Comparison of ENCODE assay signal across 8 cellular contexts in the genomic region with DNA sequence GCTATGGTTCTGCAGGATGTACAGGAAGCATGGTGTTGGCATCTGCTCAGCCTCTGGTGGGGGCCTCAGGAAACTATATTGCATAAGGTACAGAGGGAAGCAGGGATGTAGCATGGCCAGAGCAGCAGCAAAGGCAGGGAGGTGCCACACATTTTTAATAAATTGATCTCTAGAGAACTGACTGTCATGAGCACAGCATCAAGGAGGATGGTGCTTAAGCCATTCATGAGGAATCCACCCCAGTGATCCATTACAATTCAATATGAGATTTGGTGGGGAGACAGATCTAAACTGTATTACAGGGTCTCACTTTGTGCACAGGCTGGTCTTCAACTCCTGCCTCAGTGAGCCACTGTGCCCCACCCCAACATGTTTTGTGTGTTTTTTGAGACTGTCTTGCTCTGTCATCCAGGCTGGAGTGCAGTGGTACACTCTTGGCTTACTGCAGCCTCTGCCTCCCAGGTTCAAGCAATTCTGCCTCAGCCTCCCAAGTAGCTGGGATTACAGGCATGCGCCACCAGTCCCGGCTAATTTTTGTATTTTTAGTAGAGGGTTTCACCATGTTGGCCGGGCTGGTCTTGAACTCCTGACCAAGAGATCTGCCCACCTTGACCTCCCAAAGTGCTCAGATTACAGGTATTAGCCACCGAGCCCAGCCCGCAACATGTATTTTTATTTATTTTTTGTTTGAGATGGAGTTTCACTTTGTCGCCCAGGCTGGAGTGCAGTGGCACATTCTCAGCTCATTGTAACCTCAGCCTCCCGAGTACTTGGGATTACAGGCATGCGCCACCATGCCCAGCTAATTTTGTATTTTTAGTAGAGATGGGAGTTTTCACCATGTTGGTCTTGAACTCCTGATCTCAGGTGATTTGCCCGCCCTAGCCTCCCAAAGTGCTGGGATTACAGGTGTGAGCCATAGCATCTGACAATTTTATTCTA. TPM values are rescaled to one million over a fixed set of nuclear protein-coding genes. Genes with fewer than 3 reads are reported as not detected.
A peak's percentile ranks its signal among the peaks of the same experiment; 100 is the strongest.
DNase-seq lines count a peak whose midpoint lies in the region; ATAC-seq and TF ChIP-seq lines count a peak whose summit lies in the region.

No MANE protein-coding gene starts in this region.

- H3K4me1 ChIP-seq in OCI-LY1 (ENCODE audit: insufficient read depth, low read length, severe bottlenecking) (peaks cover 51% of the 10 kb centered on the region), trophoblast cell (ENCODE audit: control insufficient read depth in 1 of 2, insufficient read depth in 2 of 2, low read length in 2 of 2) (peaks cover 11 to 17% of the 10 kb centered on the region in 2 experiments)
- H3K4me1 ChIP-seq in effector memory CD4-positive, alpha-beta T cell (ENCODE audit: control insufficient read depth, insufficient read depth, low read length, poor library complexity, severe bottlenecking), result peaks cover 25% of the 10 kb centered on the region

- no peaks in the 10 kb centered on the region for H3K9me3 ChIP-seq in OCI-LY1 (ENCODE audit: low read length)
- no peaks in the 10 kb centered on the region for H3K9me3 ChIP-seq in effector memory CD4-positive, alpha-beta T cell (ENCODE audit: control insufficient read depth, low read length)
- no peaks in the 10 kb centered on the region for H3K9me3 ChIP-seq in trophoblast cell (ENCODE audit: insufficient read depth, low read depth, low read length)

- peaks cover 16% of the 10 kb centered on the region for H3K79me1 ChIP-seq in trophoblast cell (ENCODE audit: low read length)

- no peak for ATAC-seq in activated CD4-positive, CD25-positive, alpha-beta regulatory T cell treated with anti-CD3 and anti-CD28 coated beads, Interleukin-2, amount 50 U/mL, for 24 hours

- DNase-seq in GF-D8 (lab: John Stamatoyannopoulos, UW) (peak; percentile 62), trophoblast cell (no peak), OCI-M1 (lab: John Stamatoyannopoulos, UW) (no peak), NCI-H2029 (lab: John Stamatoyannopoulos, UW) (no peak), GM19238 (ENCODE audit: insufficient read length, low spot score) (no peak)
- no peak for DNase-seq in effector memory CD4-positive, alpha-beta T cell

- H2BK12ac ChIP-seq in trophoblast cell (ENCODE audit: low read length), result no peak overlapping the region

- H3K4me3 ChIP-seq in OCI-LY1 (ENCODE audit: low read depth, low read length, poor library complexity, severe bottlenecking), result peak overlapping the region; percentile 96
- H3K4me3 ChIP-seq in effector memory CD4-positive, alpha-beta T cell (ENCODE audit: insufficient read depth, low read depth, low read length, poor library complexity, severe bottlenecking), result peak overlapping the region; percentile 4
- H3K4me3 ChIP-seq in trophoblast cell (ENCODE audit: low read depth, low read length), result no peak overlapping the region

- no peak overlapping the region for H3K18ac ChIP-seq in trophoblast cell (ENCODE audit: low read length)

- no peak overlapping the region for H4K8ac ChIP-seq in trophoblast cell (ENCODE audit: low read depth, low read length)

- H3K27me3 ChIP-seq in OCI-LY1 (ENCODE audit: insufficient read depth, low read length), result no peaks in the 10 kb centered on the region
- H3K27me3 ChIP-seq in effector memory CD4-positive, alpha-beta T cell (replicated peaks; ENCODE audit: control insufficient read depth, insufficient read depth, low read length, poor library complexity, severe bottlenecking), result no peaks in the 10 kb centered on the region
- no peaks in the 10 kb centered on the region for H3K27me3 ChIP-seq in trophoblast cell (ENCODE audit: insufficient read depth, low read length)

- H3K4ac ChIP-seq in trophoblast cell (ENCODE audit: low read depth, low read length), result peak overlapping the region; percentile 7

- no peak overlapping the region for H3K23ac ChIP-seq in trophoblast cell (ENCODE audit: low read length)

- no peak overlapping the region for H2BK5ac ChIP-seq in trophoblast cell (ENCODE audit: low read depth, low read length, poor library complexity)

- H4K20me1 ChIP-seq in OCI-LY1 (ENCODE audit: insufficient read depth, low read length), result no peaks in the 10 kb centered on the region

- peaks cover 66% of the 10 kb centered on the region for H3K36me3 ChIP-seq in OCI-LY1 (ENCODE audit: insufficient read depth, low read length)
- H3K36me3 ChIP-seq in effector memory CD4-positive, alpha-beta T cell (ENCODE audit: control insufficient read depth, insufficient read depth, low read length), result peaks cover 30% of the 10 kb centered on the region
- peaks cover 36 to 48% of the 10 kb centered on the region in 2 experiments for H3K36me3 ChIP-seq in trophoblast cell (ENCODE audit: control insufficient read depth in 1 of 2, insufficient read depth in 2 of 2, low read length in 2 of 2)

- H3K9me2 ChIP-seq in OCI-LY1 (ENCODE audit: low read depth, low read length), result no peaks in the 10 kb centered on the region

- no peak overlapping the region for H2BK120ac ChIP-seq in trophoblast cell (ENCODE audit: insufficient read depth, low read length, poor library complexity)

- peaks cover 22% of the 10 kb centered on the region for H3F3A ChIP-seq in OCI-LY1 (ENCODE audit: insufficient read depth, low read length)

- H3K79me2 ChIP-seq in OCI-LY1 (ENCODE audit: insufficient read depth, low read length) (peaks cover 32% of the 10 kb centered on the region), trophoblast cell (ENCODE audit: control insufficient read depth, insufficient read depth, low read length, poor library complexity) (peaks cover 18% of the 10 kb centered on the region)

- no CpG with 5 or more reads among the region's 9 CpGs for WGBS in trophoblast cell (ENCODE audit: extremely low coverage, insufficient coverage, insufficient read length)

- H4K91ac ChIP-seq in trophoblast cell (ENCODE audit: low read depth, low read length), result no peak overlapping the region

- H3K9ac ChIP-seq in OCI-LY1 (ENCODE audit: low read length), result peak overlapping the region; percentile 99
- peak overlapping the region; percentile 14 for H3K9ac ChIP-seq in trophoblast cell (ENCODE audit: low read length)

- H3K14ac ChIP-seq in trophoblast cell (ENCODE audit: low read length), result no peak overlapping the region

- H3K4me2 ChIP-seq in OCI-LY1 (ENCODE audit: low read length) (peak overlapping the region; percentile 95), trophoblast cell (ENCODE audit: low read length) (peak overlapping the region; percentile 93)

- H3K27ac ChIP-seq in OCI-LY1 (ENCODE audit: low read depth, low read length, poor library complexity, severe bottlenecking), result peak overlapping the region; percentile 97
- peak overlapping the region; percentile 99 for H3K27ac ChIP-seq in effector memory CD4-positive, alpha-beta T cell (ENCODE audit: insufficient read depth, low read length, poor library complexity, severe bottlenecking)
- no peak overlapping the region for H3K27ac ChIP-seq in trophoblast cell (ENCODE audit: low read depth, low read length)

- no peak overlapping the region for H4K12ac ChIP-seq in trophoblast cell (ENCODE audit: low read depth, low read length)

- H2AK5ac ChIP-seq in trophoblast cell (ENCODE audit: low read length), result no peak overlapping the region

- no peak for TF ChIP-seq CTCF in OCI-LY1 (IDR thresholded peaks at IDR 0.05; ENCODE audit: low read length)

- H2AFZ ChIP-seq in OCI-LY1 (ENCODE audit: low read length) (no peak overlapping the region), trophoblast cell (ENCODE audit: insufficient read depth, low read length, poor library complexity) (no peak overlapping the region)

RNA-seq across cellular contexts. Expression of a gene that starts 10.3 kb away (rescaled TPM):
- polyA plus RNA-seq in trophoblast cell (2013), result 125 and 135 TPM in 2 replicates

RNA-seq across cellular contexts. Expression of a gene that starts 22.5 kb away (rescaled TPM):
- 93.2 and 100 TPM in 2 replicates for polyA plus RNA-seq in trophoblast cell (2013)

RNA-seq across cellular contexts. Expression of a gene that starts 22.8 kb away (rescaled TPM):
- polyA plus RNA-seq in trophoblast cell (2013), result 0.87 and 0.94 TPM in 2 replicates

RNA-seq across cellular contexts. Expression of a gene that starts 24.7 kb away (rescaled TPM):
- polyA plus RNA-seq in trophoblast cell (2013), result 104 and 109 TPM in 2 replicates

RNA-seq across cellular contexts. Expression of a gene that starts 31.1 kb away (rescaled TPM):
- polyA plus RNA-seq in trophoblast cell (2013), result 109 and 111 TPM in 2 replicates
